Comparison of ENCODE assay signal across 12 cellular contexts in the genomic region with DNA sequence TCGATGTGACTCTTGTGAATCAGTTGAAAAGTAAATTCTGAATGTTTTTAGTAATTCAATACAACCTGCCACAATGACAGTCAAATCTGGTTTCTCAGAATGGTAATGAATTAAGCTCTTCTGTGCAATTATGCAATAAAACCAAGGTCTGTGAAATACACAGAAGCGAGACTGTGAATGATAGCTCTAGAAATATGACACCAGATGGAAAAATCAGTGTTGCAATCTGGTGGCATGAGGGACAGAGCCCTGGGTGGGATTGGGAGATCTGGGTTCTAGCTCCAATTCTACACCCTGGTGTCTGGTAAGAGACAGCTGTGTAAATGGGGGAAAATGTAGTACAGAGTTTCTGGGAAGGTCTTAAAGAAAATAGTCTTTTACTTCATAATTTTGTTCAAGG.
DNase-seq lines count a peak whose midpoint lies in the region; ATAC-seq and TF ChIP-seq lines count a peak whose summit lies in the region.
"Had no signal": no experiment of that assay in that cellular context is flagged by ENCODE, and none has a peak within 500 bp of the region (broad histone marks: within the 10 kb centered on the region; RNA-seq: fewer than 3 reads in every experiment).

No MANE protein-coding gene starts in this region.

- peaks cover 18% of the 10 kb centered on the region for H3K4me1 ChIP-seq in A673 (ENCODE audit: insufficient read depth, low read length, poor library complexity, severe bottlenecking)
- H3K4me1 ChIP-seq: BE2C, esophagus squamous epithelium, psoas muscle had no signal

- DNase-seq in A673 (ENCODE audit: low spot score) (peak; percentile 77), HEK293T (ENCODE audit: extremely low spot score) (peak; percentile 7), NCI-H446 treated with DMSO at 0.1 percent for 48 hours (lab: John Stamatoyannopoulos, UW) (peak; percentile 49), cardiac fibroblast (ENCODE audit: low read depth in 2 of 2) (peak; percentile 7 to 45), OCI-M2 (lab: John Stamatoyannopoulos, UW; ENCODE audit: unreplicated experiment) (no peak)
- DNase-seq in activated CD4-positive, alpha-beta T cell treated with anti-CD3 and anti-CD28 coated beads, Interleukin-2, amount 50 U/mL, for 48 hours, result no peak
- no peak for DNase-seq in stimulated activated CD4-positive, alpha-beta T cell treated with anti-CD3 and anti-CD28 coated beads, Interleukin-4, amount 100 ng/mL, for 1 hour
- DNase-seq: BE2C, esophagus squamous epithelium, psoas muscle, SK-N-SH had no signal

- CTCF ChIA-PET in A673 (lab: Charles Lee) (no interaction called here), HEK293T (lab: Yijun Ruan, JAX) (no interaction called here)

- BruUV-seq in A673 (replicated peaks; lab: Mats Ljungman, UMichigan), result no TSS peak

- POLR2A ChIA-PET in A673 (lab: Charles Lee; ENCODE audit: low non-redundant PET), result no interaction called here
- POLR2A ChIA-PET in HEK293T (lab: Yijun Ruan, JAX), result no interaction called here

- no peak for ATAC-seq in HG02852 (IDR thresholded peaks at IDR 0.05; ENCODE audit: unreplicated experiment)

- no peaks in the 10 kb centered on the region for H3K36me3 ChIP-seq in A673 (ENCODE audit: insufficient read depth, low read length, poor library complexity, severe bottlenecking)
- H3K36me3 ChIP-seq: BE2C, esophagus squamous epithelium had no signal

- no peaks in the 10 kb centered on the region for H3K27me3 ChIP-seq in A673 (replicated peaks; ENCODE audit: insufficient read depth, low read depth, low read length, poor library complexity)
- H3K27me3 ChIP-seq: BE2C, esophagus squamous epithelium had no signal

- no peaks in the 10 kb centered on the region for H3K9me3 ChIP-seq in A673 (ENCODE audit: low read depth, low read length, poor library complexity, severe bottlenecking)
- H3K9me3 ChIP-seq: BE2C, esophagus squamous epithelium, psoas muscle, SK-N-SH had no signal

- intact Hi-C loops in A673 (cut with micrococcal nuclease; ENCODE audit: unreplicated experiment), result no loop called here

- H3K27ac ChIP-seq in A673 (ENCODE audit: low read depth, low read length, poor library complexity, severe bottlenecking), result no peak overlapping the region
- H3K27ac ChIP-seq: esophagus squamous epithelium, psoas muscle had no signal

- H3K4me3 ChIP-seq in A673 (ENCODE audit: low read depth, low read length, poor library complexity, severe bottlenecking) (no peak overlapping the region), cardiac fibroblast (replicated peaks in 1 of 2; ENCODE audit: low read depth in 2 of 2, low read length in 2 of 2) (no peak overlapping the region)
- H3K4me3 ChIP-seq: esophagus squamous epithelium, psoas muscle had no signal

- TF ChIP-seq CTCF in A673 (conservative IDR thresholded peaks at IDR 0.05; ENCODE audit: low read depth, low read length), result no peak
- no peak for TF ChIP-seq CTCF in cardiac fibroblast (IDR thresholded peaks at IDR 0.05; ENCODE audit: low read depth, low read length)

TF ChIP-seq in HEK293T, 16 proteins besides CTCF, POLR2A, EP300 and RAD21:
- no peak for TF ChIP-seq L3MBTL2 (conservative IDR thresholded peaks at IDR 0.05)
- TF ChIP-seq HDGF (IDR thresholded peaks at IDR 0.05; ENCODE audit: borderline replicate concordance), result no peak
- no peak for TF ChIP-seq FOXA1 (IDR thresholded peaks at IDR 0.05)
- no peak for TF ChIP-seq TARDBP (IDR thresholded peaks at IDR 0.05)
- no peak for TF ChIP-seq FOXK2 (IDR thresholded peaks at IDR 0.05)
- no peak for TF ChIP-seq NFRKB (IDR thresholded peaks at IDR 0.05)
- no peak for TF ChIP-seq ELF4 (IDR thresholded peaks at IDR 0.05)
- TF ChIP-seq SP1 (IDR thresholded peaks at IDR 0.05), result no peak

Comparison
In these comparisons a context has a peak if more than half of its experiments do, and no peak if none do; other contexts are left out.
1. DNase-seq: peak in A673 (single experiment), HEK293T (single experiment), NCI-H446 treated with DMSO at 0.1 percent for 48 hours (single experiment) and cardiac fibroblast (2 of 2); none in OCI-M2 (single experiment), activated CD4-positive, alpha-beta T cell treated with anti-CD3 and anti-CD28 coated beads, Interleukin-2, amount 50 U/mL, for 48 hours (0 of 2) and stimulated activated CD4-positive, alpha-beta T cell treated with anti-CD3 and anti-CD28 coated beads, Interleukin-4, amount 100 ng/mL, for 1 hour (single experiment).